In the genomic region with DNA sequence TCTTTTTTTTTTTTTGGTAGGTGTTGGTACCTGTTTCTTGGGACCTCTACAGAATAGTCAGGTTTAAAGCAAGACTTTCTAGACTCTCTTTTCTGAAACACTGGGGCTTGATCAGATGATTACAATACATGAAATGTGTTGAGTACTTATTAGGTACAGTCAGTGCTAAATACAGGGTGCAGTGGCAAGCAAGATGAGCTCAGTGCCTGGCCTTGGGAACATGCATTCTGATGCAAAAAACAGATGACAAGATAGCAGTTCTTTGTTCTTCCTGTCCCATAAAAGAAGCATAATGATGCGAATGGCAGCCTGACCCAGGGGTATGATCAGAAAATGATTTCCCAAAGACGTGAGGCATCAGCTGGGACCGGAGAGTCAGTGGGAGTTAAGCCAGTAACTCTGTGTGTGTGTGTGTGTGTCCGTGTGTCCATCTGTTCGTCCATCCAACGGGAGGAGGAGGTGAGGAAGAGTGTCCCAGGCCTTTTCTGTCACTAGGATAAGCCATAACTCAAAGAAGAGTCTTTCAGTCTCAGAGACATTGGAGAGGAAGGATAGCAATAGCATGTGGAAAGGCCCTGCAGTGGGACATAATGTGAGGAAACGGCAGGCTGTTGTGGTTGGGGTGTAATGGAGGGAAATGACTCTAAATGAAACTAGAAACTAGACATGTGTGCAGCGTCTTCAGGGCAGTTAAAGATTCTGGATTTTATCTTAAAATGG, we compare ENCODE assay signal across 9 cellular contexts. TPM values are rescaled to one million over a fixed set of nuclear protein-coding genes. Genes with fewer than 3 reads are reported as not detected.
A peak's percentile ranks its signal among the peaks of the same experiment; 100 is the strongest.
DNase-seq lines count a peak whose midpoint lies in the region; ATAC-seq and TF ChIP-seq lines count a peak whose summit lies in the region.
"Had no signal": no experiment of that assay in that cellular context is flagged by ENCODE, and none has a peak within 500 bp of the region (broad histone marks: within the 10 kb centered on the region; RNA-seq: fewer than 3 reads in every experiment).

No MANE protein-coding gene starts in this region.

- no peak for TF ChIP-seq CTCF in upper lobe of right lung (IDR thresholded peaks at IDR 0.05)

- peak overlapping the region; percentile 70 for H3K27ac Mint-ChIP-seq in activated CD4-positive, alpha-beta memory T cell treated with anti-CD3 and anti-CD28 coated beads for 36 hours
- H3K27ac Mint-ChIP-seq: neural progenitor cell had no signal

- no peaks in the 10 kb centered on the region for H3K9me3 Mint-ChIP-seq in activated CD4-positive, alpha-beta memory T cell treated with anti-CD3 and anti-CD28 coated beads for 36 hours
- H3K9me3 Mint-ChIP-seq: neural progenitor cell had no signal

- H3K4me1 ChIP-seq in upper lobe of right lung (no peaks in the 10 kb centered on the region), Karpas-422 (ENCODE audit: low read length) (no peaks in the 10 kb centered on the region)

- H3K4me3 ChIP-seq in upper lobe of right lung = no peak overlapping the region
- H3K4me3 ChIP-seq in Karpas-422 (ENCODE audit: low read length) = no peak overlapping the region
- H3K4me3 ChIP-seq: neural progenitor cell had no signal

- no peak overlapping the region for H3K9ac ChIP-seq in Karpas-422 (ENCODE audit: low read length)
- H3K9ac ChIP-seq: neural progenitor cell had no signal

- no peaks in the 10 kb centered on the region for H3K27me3 Mint-ChIP-seq in activated CD4-positive, alpha-beta memory T cell treated with anti-CD3 and anti-CD28 coated beads for 36 hours

- peaks cover 39% of the 10 kb centered on the region for H3K4me1 Mint-ChIP-seq in activated CD4-positive, alpha-beta memory T cell treated with anti-CD3 and anti-CD28 coated beads for 36 hours (ENCODE audit: low read depth)

- H3K27ac ChIP-seq in upper lobe of right lung (no peak overlapping the region), Karpas-422 (ENCODE audit: low read length) (no peak overlapping the region)
- H3K27ac ChIP-seq: neural progenitor cell had no signal

- CTCF ChIA-PET in activated CD4-positive, alpha-beta memory T cell treated with anti-CD3 and anti-CD28 coated beads for 36 hours (lab: Charles Lee) = interaction anchor here (1.3 to 1.9 kb wide), 2 partner anchors 31 to 136 kb away, joined by 4 read pairs; no protein-coding TSS in a partner anchor
- CTCF ChIA-PET in HEK293T (lab: Yijun Ruan, JAX) = no interaction called here

- H3K9me3 ChIP-seq in upper lobe of right lung (no peaks in the 10 kb centered on the region), Karpas-422 (ENCODE audit: low read length) (no peaks in the 10 kb centered on the region)

- H3K36me3 Mint-ChIP-seq in activated CD4-positive, alpha-beta memory T cell treated with anti-CD3 and anti-CD28 coated beads for 36 hours = peaks cover 14% of the 10 kb centered on the region

- no peaks in the 10 kb centered on the region for H3K9me2 ChIP-seq in Karpas-422 (replicated peaks; ENCODE audit: insufficient read depth, low read length)

- no peaks in the 10 kb centered on the region; the same call in 1 of the 2 replicates for H4K20me1 ChIP-seq in Karpas-422 (ENCODE audit: insufficient read depth, low read depth, low read length)

- POLR2A ChIA-PET in activated CD4-positive, alpha-beta memory T cell treated with anti-CD3 and anti-CD28 coated beads for 36 hours (lab: Charles Lee) = no interaction called here
- POLR2A ChIA-PET in HEK293T (lab: Yijun Ruan, JAX) = interaction anchor here (0.8 to 1.0 kb wide), 2 partner anchors 31 to 401 kb away, joined by 3 read pairs; no protein-coding TSS in a partner anchor

- DNase-seq in stimulated activated CD4-positive, alpha-beta T cell treated with anti-CD3 and anti-CD28 coated beads, Interleukin-12 subunit alpha, Interleukin-12 subunit beta, amount 100 ng/mL, for 48 hours (ENCODE audit: low read depth in 2 of 3, low spot score in 1 of 3) = peak; percentile 15 to 21 (median 16)
- DNase-seq in stimulated activated CD4-positive, alpha-beta T cell treated with anti-CD3 and anti-CD28 coated beads, Interleukin-2, amount 100 ng/mL, for 48 hours = no peak
- peak; percentile 66 for DNase-seq in activated CD4-positive, alpha-beta memory T cell treated with anti-CD3 and anti-CD28 coated beads for 36 hours
- DNase-seq in upper lobe of right lung (no peak), erythroblast (lab: John Stamatoyannopoulos, UW) (no peak), HEK293T (ENCODE audit: extremely low spot score) (no peak), Karpas-422 (no peak)

- no peak for TF ChIP-seq POLR2A in erythroblast (IDR thresholded peaks at IDR 0.05; ENCODE audit: low read length)

- intact Hi-C loops in activated CD4-positive, alpha-beta memory T cell treated with anti-CD3 and anti-CD28 coated beads for 36 hours (cut with micrococcal nuclease) = loop anchor here (1.0 to 10.0 kb wide), 4 partner anchors 14 to 705 kb away; a partner anchor contains a TSS
- intact Hi-C loops in upper lobe of right lung (cut with DNase I) = no loop called here

- peak overlapping the region; percentile 32 for H3K4me3 Mint-ChIP-seq in activated CD4-positive, alpha-beta memory T cell treated with anti-CD3 and anti-CD28 coated beads for 36 hours
- H3K4me3 Mint-ChIP-seq: neural progenitor cell had no signal

- ATAC-seq in HG02973 (IDR thresholded peaks at IDR 0.05; ENCODE audit: unreplicated experiment) (peak; percentile 98), upper lobe of right lung (peak; percentile 22)

- no peaks in the 10 kb centered on the region for H3K36me3 ChIP-seq in upper lobe of right lung
- H3K36me3 ChIP-seq in Karpas-422 (ENCODE audit: insufficient read depth, low read length) = no peaks in the 10 kb centered on the region
- H3K36me3 ChIP-seq: neural progenitor cell had no signal

- H2AFZ ChIP-seq in Karpas-422 (ENCODE audit: low read length) = no peak overlapping the region
- H2AFZ ChIP-seq: neural progenitor cell had no signal

- no peak overlapping the region for H3K4me2 ChIP-seq in Karpas-422 (ENCODE audit: low read depth, low read length, poor library complexity, severe bottlenecking)
- H3K4me2 ChIP-seq: neural progenitor cell had no signal

- H3K79me2 ChIP-seq in Karpas-422 (ENCODE audit: low read length) = no peaks in the 10 kb centered on the region

- H3K27me3 ChIP-seq in upper lobe of right lung = no peaks in the 10 kb centered on the region
- no peaks in the 10 kb centered on the region for H3K27me3 ChIP-seq in Karpas-422 (ENCODE audit: low read length)
- H3K27me3 ChIP-seq: neural progenitor cell had no signal

TF ChIP-seq in HEK293T, 16 proteins besides CTCF, POLR2A, EP300 and RAD21:
- TF ChIP-seq BHLHE40 (IDR thresholded peaks at IDR 0.05; ENCODE audit: borderline replicate concordance) = no peak
- TF ChIP-seq NFRKB (IDR thresholded peaks at IDR 0.05) = no peak
- TF ChIP-seq ZNF384 (IDR thresholded peaks at IDR 0.05) = no peak
- no peak for TF ChIP-seq CTBP1 (IDR thresholded peaks at IDR 0.05; ENCODE audit: borderline replicate concordance)
- no peak for TF ChIP-seq HDGF (IDR thresholded peaks at IDR 0.05; ENCODE audit: borderline replicate concordance)
- no peak for TF ChIP-seq SUZ12 (IDR thresholded peaks at IDR 0.05)
- no peak for TF ChIP-seq SP1 (IDR thresholded peaks at IDR 0.05)
- TF ChIP-seq FOXM1 (IDR thresholded peaks at IDR 0.05; ENCODE audit: borderline replicate concordance) = no peak
- TF ChIP-seq FOXA1 (IDR thresholded peaks at IDR 0.05) = no peak
- TF ChIP-seq TARDBP (IDR thresholded peaks at IDR 0.05) = no peak
- no peak for TF ChIP-seq L3MBTL2 (conservative IDR thresholded peaks at IDR 0.05)
- TF ChIP-seq FOXK2 (IDR thresholded peaks at IDR 0.05) = no peak

RNA-seq across cellular contexts. Expression of a gene that starts 32.2 kb away (rescaled TPM):
- total RNA-seq in activated CD4-positive, alpha-beta memory T cell treated with anti-CD3 and anti-CD28 coated beads for 36 hours = 10 to 100 TPM; 21.8 to 25.8 TPM
- total RNA-seq in upper lobe of right lung = 16.4 TPM
- total RNA-seq in Karpas-422 (2014; rRNA removed; shearing (Covaris generic); ENCODE audit: low replicate concordance) = 4.4 and 7.1 TPM in 2 replicates

Comparison
In these comparisons a context has a peak if more than half of its experiments do, and no peak if none do; other contexts are left out.
1. DNase-seq: peak in stimulated activated CD4-positive, alpha-beta T cell treated with anti-CD3 and anti-CD28 coated beads, Interleukin-12 subunit alpha, Interleukin-12 subunit beta, amount 100 ng/mL, for 48 hours (3 of 3) and activated CD4-positive, alpha-beta memory T cell treated with anti-CD3 and anti-CD28 coated beads for 36 hours (single experiment); none in stimulated activated CD4-positive, alpha-beta T cell treated with anti-CD3 and anti-CD28 coated beads, Interleukin-2, amount 100 ng/mL, for 48 hours (0 of 2), upper lobe of right lung (single experiment), erythroblast (0 of 2), HEK293T (single experiment) and Karpas-422 (single experiment).